19 cellular contexts compared by ENCODE assay signal in genomic region chr11:95675585-95675984, GRCh38.
DNase-seq lines count a peak whose midpoint lies in the region; ATAC-seq and TF ChIP-seq lines count a peak whose summit lies in the region.
"Had no signal": no experiment of that assay in that cellular context is flagged by ENCODE, and none has a peak within 500 bp of the region (broad histone marks: within the 10 kb centered on the region; RNA-seq: fewer than 3 reads in every experiment).

No MANE protein-coding gene starts in this region.

- no peak overlapping the region for H3K9ac ChIP-seq in mammary epithelial cell (ENCODE audit: insufficient read depth, low read length)

- H3K36me3 ChIP-seq in breast epithelium = no peaks in the 10 kb centered on the region
- no peaks in the 10 kb centered on the region for H3K36me3 ChIP-seq in mammary epithelial cell (ENCODE audit: insufficient read depth, low read length)
- H3K36me3 ChIP-seq in spleen = no peaks in the 10 kb centered on the region
- H3K36me3 ChIP-seq in psoas muscle (ENCODE audit: insufficient read depth in 1 of 2, low read depth in 1 of 2) = no peaks in the 10 kb centered on the region

- peaks cover 55% of the 10 kb centered on the region for H3K4me1 Mint-ChIP-seq in activated T-helper 1 cell treated with anti-CD3 and anti-CD28 coated beads, Interleukin-12 subunit alpha, Interleukin-12 subunit beta, Interleukin-2, Interleukin-4 antibody, amounts not matched to agents 30 ng/mL and 10 ng/mL and 1 ng/mL, durations not matched to agents 14 hours and 24 hours and 36 hours (ENCODE audit: low read depth)
- H3K4me1 Mint-ChIP-seq in activated naive CD8-positive, alpha-beta T cell treated with anti-CD3 and anti-CD28 coated beads, Interleukin-2, amount 50 U/mL, for 24 hours = peaks cover 77% of the 10 kb centered on the region
- peaks cover 17% of the 10 kb centered on the region for H3K4me1 Mint-ChIP-seq in Calu3 (ENCODE audit: low read depth, unreplicated experiment)

- H3K27me3 Mint-ChIP-seq in activated T-helper 1 cell treated with anti-CD3 and anti-CD28 coated beads, Interleukin-12 subunit alpha, Interleukin-12 subunit beta, Interleukin-2, Interleukin-4 antibody, amounts not matched to agents 30 ng/mL and 10 ng/mL and 1 ng/mL, durations not matched to agents 14 hours and 24 hours and 36 hours (ENCODE audit: insufficient read depth) = no peaks in the 10 kb centered on the region
- no peaks in the 10 kb centered on the region for H3K27me3 Mint-ChIP-seq in activated naive CD8-positive, alpha-beta T cell treated with anti-CD3 and anti-CD28 coated beads, Interleukin-2, amount 50 U/mL, for 24 hours
- H3K27me3 Mint-ChIP-seq in Calu3 (ENCODE audit: unreplicated experiment) = no peaks in the 10 kb centered on the region

- intact Hi-C loops in breast epithelium (cut with DNase I; ENCODE audit: low total_unique reads) = no loop called here
- intact Hi-C loops in mammary epithelial cell (cut with micrococcal nuclease) = no loop called here
- intact Hi-C loops in activated T-helper 1 cell treated with anti-CD3 and anti-CD28 coated beads, Interleukin-12 subunit alpha, Interleukin-12 subunit beta, Interleukin-2, Interleukin-4 antibody, amounts not matched to agents 30 ng/mL and 10 ng/mL and 1 ng/mL, durations not matched to agents 14 hours and 24 hours and 36 hours (cut with micrococcal nuclease) = loop anchor here (1.0 kb wide), 4 partner anchors 13 to 119 kb away; no protein-coding TSS in a partner anchor
- intact Hi-C loops in spleen (cut with DNase I; ENCODE audit: low total_unique reads) = no loop called here
- intact Hi-C loops in Calu3 (cut with micrococcal nuclease; ENCODE audit: unreplicated experiment) = no loop called here
- intact Hi-C loops in psoas muscle (cut with DNase I) = no loop called here

- H3K27me3 ChIP-seq in breast epithelium (no peaks in the 10 kb centered on the region), mammary epithelial cell (ENCODE audit: insufficient read depth, low read length) (no peaks in the 10 kb centered on the region), spleen (replicated peaks in 1 of 7) (no peaks in the 10 kb centered on the region), psoas muscle (ENCODE audit: insufficient read depth in 3 of 3, low read length in 2 of 3) (no peaks in the 10 kb centered on the region)

- no peak for TF ChIP-seq POLR2A in breast epithelium (IDR thresholded peaks at IDR 0.05)
- TF ChIP-seq POLR2A in spleen (IDR thresholded peaks at IDR 0.05) = no peak

- peak in 1 of 2 donors; percentile 53 for DNase-seq in breast epithelium (ENCODE audit: low spot score in 2 of 2)
- no peak for DNase-seq in mammary epithelial cell
- no peak for DNase-seq in activated T-helper 1 cell treated with anti-CD3 and anti-CD28 coated beads, Interleukin-12 subunit alpha, Interleukin-12 subunit beta, Interleukin-2, Interleukin-4 antibody, amounts not matched to agents 30 ng/mL and 10 ng/mL and 1 ng/mL, durations not matched to agents 14 hours and 24 hours and 36 hours (ENCODE audit: low spot score)
- no peak for DNase-seq in activated naive CD8-positive, alpha-beta T cell treated with anti-CD3 and anti-CD28 coated beads, Interleukin-2, amount 50 U/mL, for 24 hours
- no peak for DNase-seq in spleen
- no peak for DNase-seq in Calu3
- DNase-seq in psoas muscle = no peak
- DNase-seq: DMS 273 treated with DMSO at 0.1 percent for 48 hours, DND-41, H9, NCI-H1092 treated with DMSO at 0.1 percent for 48 hours, NCI-H146, NCI-H2029 treated with DMSO at 0.1 percent for 48 hours, NCI-H2171, NCI-H526, PC-3, RPMI8226 had no signal

- no peaks in the 10 kb centered on the region for H4K20me1 ChIP-seq in mammary epithelial cell (ENCODE audit: insufficient read depth, low read length)

- CTCF ChIA-PET in mammary epithelial cell (lab: Charles Lee; ENCODE audit: low non-redundant PET) (no interaction called here), Calu3 (lab: Charles Lee) (no interaction called here)

- H3K4me1 ChIP-seq in breast epithelium (peaks cover 0 to 16% of the 10 kb centered on the region in 2 donors), mammary epithelial cell (ENCODE audit: insufficient read depth, low read length) (no peaks in the 10 kb centered on the region), spleen (peaks cover 0 to 23% (median 7%) of the 10 kb centered on the region in 6 donors), psoas muscle (peaks cover 10% of the 10 kb centered on the region)

- dilution Hi-C loops in mammary epithelial cell (cut with HindIII; ENCODE audit: low sequenced_read_pairs) = no loop called here

- no peak overlapping the region for H2AFZ ChIP-seq in mammary epithelial cell (ENCODE audit: low read depth, low read length)

- TF ChIP-seq CTCF in breast epithelium (IDR thresholded peaks at IDR 0.05) = no peak
- no peak for TF ChIP-seq CTCF in mammary epithelial cell (conservative IDR thresholded peaks at IDR 0.05 in 1 of 2, IDR thresholded peaks at IDR 0.05 in 1 of 2; ENCODE audit: extremely low read depth in 1 of 2, insufficient read depth in 1 of 2, low read depth in 1 of 2, low read length in 2 of 2)
- TF ChIP-seq CTCF in spleen (IDR thresholded peaks at IDR 0.05 in 8 of 11, conservative IDR thresholded peaks at IDR 0.05 in 3 of 11) = no peak
- no peak for TF ChIP-seq CTCF in Calu3 (IDR thresholded peaks at IDR 0.05; ENCODE audit: unreplicated experiment)
- no peak for TF ChIP-seq CTCF in psoas muscle (IDR thresholded peaks at IDR 0.05)

- no peak overlapping the region for H3K4me2 ChIP-seq in mammary epithelial cell (ENCODE audit: insufficient read depth, low read depth, low read length)

- H3K79me2 ChIP-seq in mammary epithelial cell (ENCODE audit: insufficient read depth, low read length) = no peaks in the 10 kb centered on the region

- no peak for ATAC-seq in activated naive CD8-positive, alpha-beta T cell treated with anti-CD3 and anti-CD28 coated beads, Interleukin-2, amount 50 U/mL, for 24 hours
- ATAC-seq in psoas muscle = no peak
- ATAC-seq: K562, PC-3 had no signal

- no peak overlapping the region for H3K4me3 ChIP-seq in breast epithelium
- no peak overlapping the region for H3K4me3 ChIP-seq in mammary epithelial cell (replicated peaks in 1 of 3; ENCODE audit: insufficient read depth in 1 of 3, low read depth in 2 of 3, low read length in 3 of 3)
- H3K4me3 ChIP-seq in spleen = no peak overlapping the region
- no peak overlapping the region for H3K4me3 ChIP-seq in psoas muscle
- H3K4me3 ChIP-seq: K562 had no signal

- in situ Hi-C loops in mammary epithelial cell (cut with MboI; ENCODE audit: low sequenced_read_pairs in 2 of 2) = no loop called here

- no TSS peak for BruUV-seq in mammary epithelial cell (replicated peaks; lab: Mats Ljungman, UMichigan)
- BruUV-seq in Calu3 (replicated peaks; lab: Mats Ljungman, UMichigan) = no TSS peak

- H3K4me3 Mint-ChIP-seq in activated T-helper 1 cell treated with anti-CD3 and anti-CD28 coated beads, Interleukin-12 subunit alpha, Interleukin-12 subunit beta, Interleukin-2, Interleukin-4 antibody, amounts not matched to agents 30 ng/mL and 10 ng/mL and 1 ng/mL, durations not matched to agents 14 hours and 24 hours and 36 hours = no peak overlapping the region
- no peak overlapping the region for H3K4me3 Mint-ChIP-seq in activated naive CD8-positive, alpha-beta T cell treated with anti-CD3 and anti-CD28 coated beads, Interleukin-2, amount 50 U/mL, for 24 hours
- H3K4me3 Mint-ChIP-seq in Calu3 (ENCODE audit: low read depth, unreplicated experiment) = no peak overlapping the region
- H3K4me3 Mint-ChIP-seq: H9 had no signal

- H3K9me3 Mint-ChIP-seq in activated T-helper 1 cell treated with anti-CD3 and anti-CD28 coated beads, Interleukin-12 subunit alpha, Interleukin-12 subunit beta, Interleukin-2, Interleukin-4 antibody, amounts not matched to agents 30 ng/mL and 10 ng/mL and 1 ng/mL, durations not matched to agents 14 hours and 24 hours and 36 hours = peaks cover 15% of the 10 kb centered on the region
- peaks cover 6% of the 10 kb centered on the region for H3K9me3 Mint-ChIP-seq in activated naive CD8-positive, alpha-beta T cell treated with anti-CD3 and anti-CD28 coated beads, Interleukin-2, amount 50 U/mL, for 24 hours
- H3K9me3 Mint-ChIP-seq in Calu3 (ENCODE audit: low read depth, unreplicated experiment) = no peaks in the 10 kb centered on the region
- H3K9me3 Mint-ChIP-seq: H9 had no signal

- H3K36me3 Mint-ChIP-seq in activated T-helper 1 cell treated with anti-CD3 and anti-CD28 coated beads, Interleukin-12 subunit alpha, Interleukin-12 subunit beta, Interleukin-2, Interleukin-4 antibody, amounts not matched to agents 30 ng/mL and 10 ng/mL and 1 ng/mL, durations not matched to agents 14 hours and 24 hours and 36 hours (ENCODE audit: low read depth) = peaks cover 18% of the 10 kb centered on the region
- H3K36me3 Mint-ChIP-seq in activated naive CD8-positive, alpha-beta T cell treated with anti-CD3 and anti-CD28 coated beads, Interleukin-2, amount 50 U/mL, for 24 hours (ENCODE audit: low read depth) = peaks cover 2% of the 10 kb centered on the region
- no peaks in the 10 kb centered on the region for H3K36me3 Mint-ChIP-seq in Calu3 (ENCODE audit: insufficient read depth, unreplicated experiment)

- H3K9me3 ChIP-seq in breast epithelium = no peaks in the 10 kb centered on the region
- no peaks in the 10 kb centered on the region for H3K9me3 ChIP-seq in mammary epithelial cell (replicated peaks; ENCODE audit: insufficient read depth, low read length)
- H3K9me3 ChIP-seq in spleen = no peaks in the 10 kb centered on the region
- no peaks in the 10 kb centered on the region for H3K9me3 ChIP-seq in psoas muscle

- 38% methylated on average over 2 of the region's 2 CpGs for WGBS in mammary epithelial cell (ENCODE audit: low coverage, missing lambda C conversion rate)
- 56 to 66% (median 59%) methylated on average over 2 of the region's 2 CpGs for WGBS in spleen, 5 donors
- WGBS in psoas muscle, 3 donors = 11 to 25% (median 24%) methylated on average over 2 of the region's 2 CpGs

- H3K27ac ChIP-seq in breast epithelium (peak overlapping the region; percentile 86 to 88), mammary epithelial cell (ENCODE audit: insufficient read depth, low read depth, low read length) (no peak overlapping the region), spleen (peak overlapping the region in 5 of 8 donors; percentile 16 to 42 (median 28)), psoas muscle (no peak overlapping the region)
- H3K27ac ChIP-seq: C4-2B had no signal

- peak overlapping the region; percentile 79 for H3K27ac Mint-ChIP-seq in activated T-helper 1 cell treated with anti-CD3 and anti-CD28 coated beads, Interleukin-12 subunit alpha, Interleukin-12 subunit beta, Interleukin-2, Interleukin-4 antibody, amounts not matched to agents 30 ng/mL and 10 ng/mL and 1 ng/mL, durations not matched to agents 14 hours and 24 hours and 36 hours
- H3K27ac Mint-ChIP-seq in activated naive CD8-positive, alpha-beta T cell treated with anti-CD3 and anti-CD28 coated beads, Interleukin-2, amount 50 U/mL, for 24 hours = peak overlapping the region; percentile 92
- no peak overlapping the region for H3K27ac Mint-ChIP-seq in Calu3 (ENCODE audit: unreplicated experiment)

Comparison
In these comparisons a context has a peak if more than half of its experiments do, and no peak if none do; other contexts are left out.
1. H3K27ac ChIP-seq: peak in breast epithelium (2 of 2) and spleen (5 of 8); none in mammary epithelial cell (single experiment) and psoas muscle (single experiment).